Comparison of ENCODE assay signal across 6 cellular contexts in genomic region chr7:140619915-140620314, GRCh38. TPM values are rescaled to one million over a fixed set of nuclear protein-coding genes. Genes with fewer than 3 reads are reported as not detected.
"Had no signal": no experiment of that assay in that cellular context is flagged by ENCODE, and none has a peak within 500 bp of the region (broad histone marks: within the 10 kb centered on the region; RNA-seq: fewer than 3 reads in every experiment).

No MANE protein-coding gene starts in this region.

RNA-seq across cellular contexts. Expression of gene DENND2A, which starts 20.7 kb away (rescaled TPM):
- total RNA-seq: activated CD4-positive, alpha-beta memory T cell treated with anti-CD3 and anti-CD28 coated beads, Interleukin-2, amount 10 ng/mL, durations not matched to agents 7 days and 5 days; activated CD4-positive, alpha-beta T cell treated with anti-CD3 and anti-CD28 coated beads for 36 hours; activated CD4-positive, alpha-beta T cell treated with anti-CD3 and anti-CD28 coated beads, Interleukin-2, amount 10 ng/mL, durations not matched to agents 7 days and 5 days; activated CD8-positive, alpha-beta T cell treated with anti-CD3 and anti-CD28 coated beads, Interleukin-2, amount 10 ng/mL, durations not matched to agents 7 days and 5 days; activated naive CD8-positive, alpha-beta T cell treated with anti-CD3 and anti-CD28 coated beads, Interleukin-2, amount 10 ng/mL, durations not matched to agents 7 days and 5 days; activated T-helper 2 cell treated with anti-CD3 and anti-CD28 coated beads, Interferon-gamma antibody, Interleukin-2, Interleukin-4, amounts not matched to agents 10 μg/mL and 5 μg/mL and 100 μg/mL, durations not matched to agents 14 hours and 24 hours and 36 hours had no signal
